Comparison of ENCODE assay signal across 14 cellular contexts in the genomic region with DNA sequence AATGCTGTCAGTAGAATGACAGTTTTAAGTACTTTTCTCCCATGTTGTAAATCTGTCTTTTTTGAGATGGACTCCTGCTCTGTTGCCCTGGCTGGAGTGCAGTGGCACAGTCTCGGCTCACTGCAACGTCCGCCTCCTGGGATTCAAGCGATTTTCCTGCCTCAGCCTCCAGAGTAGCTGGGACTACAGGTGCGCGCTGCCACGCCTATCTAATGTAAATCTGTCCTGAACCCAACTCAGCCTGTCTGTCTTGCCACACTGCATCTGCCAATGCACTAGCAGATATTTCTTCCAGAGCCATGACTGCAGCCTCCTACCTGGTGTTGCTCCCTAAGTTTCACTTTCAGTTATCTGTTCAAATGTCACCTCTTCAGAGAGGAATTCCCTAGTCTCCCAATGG.
DNase-seq lines count a peak whose midpoint lies in the region; FAIRE-seq and TF ChIP-seq lines count a peak whose summit lies in the region.
"Had no signal": no experiment of that assay in that cellular context is flagged by ENCODE, and none has a peak within 500 bp of the region (broad histone marks: within the 10 kb centered on the region; RNA-seq: fewer than 3 reads in every experiment).

No MANE protein-coding gene starts in this region.

- no peaks in the 10 kb centered on the region for H3F3A ChIP-seq in smooth muscle cell (ENCODE audit: low read depth)

- H3K27ac ChIP-seq in HUES48 (ENCODE audit: low read depth, low read length) = no peak overlapping the region
- no peak overlapping the region for H3K27ac ChIP-seq in kidney (ENCODE audit: low read depth in 2 of 2, low read length in 2 of 2)
- H3K27ac ChIP-seq in smooth muscle cell (ENCODE audit: low read depth) = no peak overlapping the region
- H3K27ac ChIP-seq: HL-60, SK-N-MC had no signal

- H3K4me3 Mint-ChIP-seq in activated CD4-positive, alpha-beta memory T cell treated with anti-CD3 and anti-CD28 coated beads, Interleukin-2, amount 10 ng/mL, durations not matched to agents 7 days and 5 days = no peak overlapping the region

- H3K9me3 ChIP-seq in HUES48 (ENCODE audit: control insufficient read depth, insufficient read depth, low read length) = no peaks in the 10 kb centered on the region
- H3K9me3 ChIP-seq in kidney (ENCODE audit: control insufficient read depth in 1 of 2, low read length in 2 of 2) = no peaks in the 10 kb centered on the region
- H3K9me3 ChIP-seq in smooth muscle cell (replicated peaks; ENCODE audit: low read depth) = no peaks in the 10 kb centered on the region

- DNase-seq in SHP77 treated with DMSO at 0.1 percent for 48 hours (lab: John Stamatoyannopoulos, UW) (peak; percentile 37), kidney (no peak), smooth muscle cell (lab: John Stamatoyannopoulos, UW; ENCODE audit: unreplicated experiment) (no peak), H4 (ENCODE audit: low spot score) (no peak)
- DNase-seq in activated CD4-positive, alpha-beta T cell treated with anti-CD3 and anti-CD28 coated beads for 4 hours = no peak
- DNase-seq in activated CD4-positive, alpha-beta memory T cell treated with anti-CD3 and anti-CD28 coated beads, Interleukin-2, amount 10 ng/mL, durations not matched to agents 7 days and 5 days = no peak
- DNase-seq: activated effector memory CD4-positive, alpha-beta T cell treated with anti-CD3 and anti-CD28 coated beads, Interleukin-2, amount 50 U/mL, for 16 hours; central memory CD4-positive, alpha-beta T cell; DMS79; foreskin melanocyte; left ventricle myocardium superior had no signal

- H3K27me3 ChIP-seq in HUES48 (ENCODE audit: control insufficient read depth, insufficient read depth, low read length) (no peaks in the 10 kb centered on the region), smooth muscle cell (ENCODE audit: low read depth) (no peaks in the 10 kb centered on the region)

- POLR2A ChIA-PET in activated CD4-positive, alpha-beta memory T cell treated with anti-CD3 and anti-CD28 coated beads, Interleukin-2, amount 10 ng/mL, durations not matched to agents 7 days and 5 days (lab: Charles Lee) = no interaction called here

- H2AFZ ChIP-seq in smooth muscle cell (ENCODE audit: low read depth) = no peak overlapping the region

- H3K4me2 ChIP-seq in smooth muscle cell = peak overlapping the region; percentile 54

- H3K27ac Mint-ChIP-seq in activated CD4-positive, alpha-beta memory T cell treated with anti-CD3 and anti-CD28 coated beads, Interleukin-2, amount 10 ng/mL, durations not matched to agents 7 days and 5 days = no peak overlapping the region

- FAIRE-seq in kidney (lab: Jason Lieb, UNC) = no peak

- no peaks in the 10 kb centered on the region for H3K9me3 Mint-ChIP-seq in activated CD4-positive, alpha-beta memory T cell treated with anti-CD3 and anti-CD28 coated beads, Interleukin-2, amount 10 ng/mL, durations not matched to agents 7 days and 5 days

- no peaks in the 10 kb centered on the region for H4K20me1 ChIP-seq in smooth muscle cell (ENCODE audit: low read depth)

- H3K36me3 ChIP-seq in HUES48 (ENCODE audit: control insufficient read depth, insufficient read depth, low read length) (no peaks in the 10 kb centered on the region), kidney (ENCODE audit: control insufficient read depth in 1 of 2, insufficient read depth in 2 of 2, low read length in 2 of 2) (no peaks in the 10 kb centered on the region), smooth muscle cell (ENCODE audit: low read depth) (no peaks in the 10 kb centered on the region)

- no peaks in the 10 kb centered on the region for H3K36me3 Mint-ChIP-seq in activated CD4-positive, alpha-beta memory T cell treated with anti-CD3 and anti-CD28 coated beads, Interleukin-2, amount 10 ng/mL, durations not matched to agents 7 days and 5 days (ENCODE audit: low read depth)

- intact Hi-C loops in kidney (cut with DNase I) = no loop called here

- no peaks in the 10 kb centered on the region for H3K79me2 ChIP-seq in smooth muscle cell (ENCODE audit: low read depth)

- H3K27me3 Mint-ChIP-seq in activated CD4-positive, alpha-beta memory T cell treated with anti-CD3 and anti-CD28 coated beads, Interleukin-2, amount 10 ng/mL, durations not matched to agents 7 days and 5 days = no peaks in the 10 kb centered on the region

- H3K9ac ChIP-seq in HUES48 (ENCODE audit: low read depth, low read length) = no peak overlapping the region
- no peak overlapping the region for H3K9ac ChIP-seq in kidney (ENCODE audit: low read length in 2 of 2)
- H3K9ac ChIP-seq in smooth muscle cell (ENCODE audit: low read depth) = no peak overlapping the region

- H3K4me1 ChIP-seq in HUES48 (ENCODE audit: control insufficient read depth, insufficient read depth, low read length) (peaks cover 40% of the 10 kb centered on the region), kidney (ENCODE audit: control insufficient read depth in 1 of 2, insufficient read depth in 1 of 2, low read depth in 1 of 2, low read length in 2 of 2) (no peaks in the 10 kb centered on the region), smooth muscle cell (ENCODE audit: low read depth) (peaks cover 4% of the 10 kb centered on the region)

- H3K4me1 Mint-ChIP-seq in activated CD4-positive, alpha-beta memory T cell treated with anti-CD3 and anti-CD28 coated beads, Interleukin-2, amount 10 ng/mL, durations not matched to agents 7 days and 5 days = no peaks in the 10 kb centered on the region

- WGBS in smooth muscle cell (ENCODE audit: low lambda C conversion rate) = 53% methylated on average over 7 of the region's 7 CpGs

- TF ChIP-seq CTCF in kidney (IDR thresholded peaks at IDR 0.05; ENCODE audit: borderline replicate concordance, extremely low read depth, insufficient read depth) (no peak), smooth muscle cell (IDR thresholded peaks at IDR 0.05; ENCODE audit: borderline replicate concordance, insufficient read depth, poor library complexity, severe bottlenecking) (no peak)

- H3K4me3 ChIP-seq in HUES48 (ENCODE audit: low read depth, low read length) = peak overlapping the region; percentile 20
- H3K4me3 ChIP-seq in kidney (ENCODE audit: low read length in 2 of 2) = peak overlapping the region; percentile 67 to 74
- H3K4me3 ChIP-seq in smooth muscle cell = peak overlapping the region; percentile 7
- H3K4me3 ChIP-seq: SK-N-MC had no signal

- CTCF ChIA-PET in activated CD4-positive, alpha-beta memory T cell treated with anti-CD3 and anti-CD28 coated beads, Interleukin-2, amount 10 ng/mL, durations not matched to agents 7 days and 5 days (lab: Charles Lee) = no interaction called here

Comparison
In these comparisons a context has a peak if more than half of its experiments do, and no peak if none do; other contexts are left out.
1. H3K4me3 ChIP-seq: peak in every context shown above with its lines; median percentile 70 in kidney; 20 in HUES48; 7 in smooth muscle cell.